ENCODE assay signal across 8 cellular contexts in the genomic region with DNA sequence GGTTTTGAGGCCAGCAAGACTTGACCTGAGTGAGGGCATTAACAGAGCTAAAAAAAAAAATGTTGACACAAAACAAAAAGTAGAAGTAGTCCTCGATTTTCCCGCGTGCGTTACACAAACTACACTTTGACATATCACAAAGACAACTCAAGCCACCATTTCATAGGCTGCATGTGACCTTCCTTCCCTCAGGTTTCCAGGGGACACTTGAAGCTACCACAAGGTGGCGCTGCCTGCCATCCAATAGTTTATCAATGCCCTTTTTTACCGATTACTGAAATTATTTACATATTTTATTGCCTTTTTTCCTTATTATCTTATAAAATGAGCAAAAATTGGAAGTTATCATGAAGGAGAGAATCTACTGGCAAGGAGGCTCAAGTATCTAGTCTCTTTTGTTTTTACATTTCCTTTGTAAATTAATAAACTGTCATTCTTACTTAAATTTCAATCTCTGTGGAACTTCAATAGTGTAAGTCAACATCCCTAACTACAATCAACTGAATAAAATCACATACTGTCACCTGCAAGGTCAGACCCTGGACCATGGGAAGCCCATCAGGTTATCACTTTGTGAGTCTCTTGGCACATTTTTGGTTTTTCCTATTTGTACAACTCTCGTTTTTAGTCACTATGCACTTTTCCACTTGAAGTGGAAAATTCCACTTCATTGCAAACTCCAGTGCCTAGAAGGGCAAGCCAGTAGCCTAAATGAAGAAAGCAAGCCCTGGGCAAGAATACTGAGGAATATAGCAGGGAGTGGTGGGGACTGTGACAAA.
A peak's percentile ranks its signal among the peaks of the same experiment; 100 is the strongest.
DNase-seq lines count a peak whose midpoint lies in the region; ATAC-seq and TF ChIP-seq lines count a peak whose summit lies in the region.

No MANE protein-coding gene starts in this region.

- no peak overlapping the region for H3K4me3 Mint-ChIP-seq in natural killer cell treated with Interleukin-12 subunit alpha and Interleukin-12 subunit beta and Interleukin-15 and Interleukin-18, amount 100 ng/mL, for 72 hours

- H3K4me1 Mint-ChIP-seq in natural killer cell treated with Interleukin-12 subunit alpha and Interleukin-12 subunit beta and Interleukin-15 and Interleukin-18, amount 100 ng/mL, for 72 hours (ENCODE audit: low read depth in 2 of 2) = peaks cover 16 to 17% of the 10 kb centered on the region in 2 donors

- ATAC-seq in natural killer cell treated with Interleukin-12 subunit alpha and Interleukin-12 subunit beta and Interleukin-15 and Interleukin-18, amount 100 ng/mL, for 72 hours = peak in 1 of 2 donors; percentile 59
- ATAC-seq in stimulated activated naive CD8-positive, alpha-beta T cell treated with anti-CD3 and anti-CD28 coated beads, Interleukin-15, Interleukin-2, amounts not matched to agents 100 U/mL and 50 U/mL, for 24 hours = peak; percentile 62

- no peak overlapping the region for H2AFZ ChIP-seq in OCI-LY1 (ENCODE audit: low read length)

- peaks cover 0 to 8% of the 10 kb centered on the region in 2 donors for H3K27me3 Mint-ChIP-seq in natural killer cell treated with Interleukin-12 subunit alpha and Interleukin-12 subunit beta and Interleukin-15 and Interleukin-18, amount 100 ng/mL, for 72 hours

- no peaks in the 10 kb centered on the region for H3K9me2 ChIP-seq in OCI-LY1 (ENCODE audit: low read depth, low read length)

- H3K9ac ChIP-seq in OCI-LY1 (ENCODE audit: low read length) = no peak overlapping the region

- H4K20me1 ChIP-seq in OCI-LY1 (ENCODE audit: insufficient read depth, low read length) = no peaks in the 10 kb centered on the region

- no peak overlapping the region for H3K4me3 ChIP-seq in OCI-LY1 (ENCODE audit: low read depth, low read length, poor library complexity, severe bottlenecking)

- H3K4me2 ChIP-seq in OCI-LY1 (ENCODE audit: low read length) = no peak overlapping the region

- H3K36me3 Mint-ChIP-seq in natural killer cell treated with Interleukin-12 subunit alpha and Interleukin-12 subunit beta and Interleukin-15 and Interleukin-18, amount 100 ng/mL, for 72 hours = no peaks in the 10 kb centered on the region

- H3K27me3 ChIP-seq in OCI-LY1 (ENCODE audit: insufficient read depth, low read length) = no peaks in the 10 kb centered on the region; the same call in 1 of the 2 replicates

- no peaks in the 10 kb centered on the region for H3F3A ChIP-seq in OCI-LY1 (ENCODE audit: insufficient read depth, low read length)

- no peaks in the 10 kb centered on the region for H3K79me2 ChIP-seq in OCI-LY1 (ENCODE audit: insufficient read depth, low read length)

- no peaks in the 10 kb centered on the region for H3K9me3 Mint-ChIP-seq in natural killer cell treated with Interleukin-12 subunit alpha and Interleukin-12 subunit beta and Interleukin-15 and Interleukin-18, amount 100 ng/mL, for 72 hours

- DNase-seq in DMS79 treated with DMSO at 0.1 percent for 48 hours (lab: John Stamatoyannopoulos, UW) (peak; percentile 2), DMS79 (lab: John Stamatoyannopoulos, UW) (no peak), HT1080 (ENCODE audit: low read depth) (peak; percentile 37), epithelial cell of prostate (ENCODE audit: low read depth, low spot score) (peak; percentile 1)
- DNase-seq in activated CD8-positive, alpha-beta memory T cell treated with anti-CD3 and anti-CD28 coated beads, Interleukin-2, amount 50 U/mL, for 4 hours = peak; percentile 80
- peak; percentile 75 for DNase-seq in natural killer cell treated with Interleukin-12 subunit alpha and Interleukin-12 subunit beta and Interleukin-15 and Interleukin-18, amount 100 ng/mL, for 72 hours (ENCODE audit: low spot score)
- peak; percentile 81 for DNase-seq in stimulated activated naive CD8-positive, alpha-beta T cell treated with anti-CD3 and anti-CD28 coated beads, Interleukin-15, Interleukin-2, amounts not matched to agents 100 U/mL and 50 U/mL, for 24 hours

- no peaks in the 10 kb centered on the region for H3K36me3 ChIP-seq in OCI-LY1 (ENCODE audit: insufficient read depth, low read length)

- peak; percentile 97 for TF ChIP-seq CTCF in OCI-LY1 (IDR thresholded peaks at IDR 0.05; ENCODE audit: low read length)

- H3K9me3 ChIP-seq in OCI-LY1 (ENCODE audit: low read length) = no peaks in the 10 kb centered on the region

- H3K4me1 ChIP-seq in OCI-LY1 (ENCODE audit: insufficient read depth, low read length, severe bottlenecking) = peaks cover 15% of the 10 kb centered on the region

- H3K27ac ChIP-seq in OCI-LY1 (ENCODE audit: low read depth, low read length, poor library complexity, severe bottlenecking) (no peak overlapping the region), epithelial cell of prostate (no peak overlapping the region)

- peak overlapping the region in 1 of 2 donors; percentile 33 for H3K27ac Mint-ChIP-seq in natural killer cell treated with Interleukin-12 subunit alpha and Interleukin-12 subunit beta and Interleukin-15 and Interleukin-18, amount 100 ng/mL, for 72 hours
